1 cellular context compared by ENCODE assay signal in genomic region chr19:49906879-49907564, GRCh38.
A peak's percentile ranks its signal among the peaks of the same experiment; 100 is the strongest.
TF ChIP-seq lines count a peak whose summit lies in the region.

No MANE protein-coding gene starts in this region.

TF ChIP-seq in GM12878, 131 proteins besides CTCF, POLR2A, EP300 and RAD21 (continued from another document):
- TF ChIP-seq E2F4 (IDR thresholded peaks at IDR 0.05; ENCODE audit: low read depth, low read length) (no peak), TAF1 (IDR thresholded peaks at IDR 0.05; ENCODE audit: borderline replicate concordance, low read depth, low read length) (no peak), NBN (IDR thresholded peaks at IDR 0.05) (peak; percentile 80; the same call in 1 of the 2 replicates), SMC3 (IDR thresholded peaks at IDR 0.05; ENCODE audit: borderline replicate concordance, low read length) (no peak), ATF7 (IDR thresholded peaks at IDR 0.05; ENCODE audit: low read depth) (peak; percentile 46; the same call in 1 of the 2 replicates), STAT3 (IDR thresholded peaks at IDR 0.05; ENCODE audit: low read depth, low read length) (0 out of 2 replicates have a peak, but pooled peaks have one; percentile 27), ZBTB4 (CRISPR knock-in tag; IDR thresholded peaks at IDR 0.05) (no peak), ZNF24 (IDR thresholded peaks at IDR 0.05) (no peak)
